Comparison of ENCODE assay signal across 20 cellular contexts in genomic region chr17:46038937-46039336, GRCh38. TPM values are rescaled to one million over a fixed set of nuclear protein-coding genes. Genes with fewer than 3 reads are reported as not detected.
DNase-seq lines count a peak whose midpoint lies in the region; ATAC-seq and TF ChIP-seq lines count a peak whose summit lies in the region.
"Had no signal": no experiment of that assay in that cellular context is flagged by ENCODE, and none has a peak within 500 bp of the region (broad histone marks: within the 10 kb centered on the region; RNA-seq: fewer than 3 reads in every experiment).

No MANE protein-coding gene starts in this region.

- no peak overlapping the region for H3K4me3 Mint-ChIP-seq in activated naive CD4-positive, alpha-beta T cell treated with anti-CD3 and anti-CD28 coated beads, Interleukin-2, amount 10 ng/mL, durations not matched to agents 7 days and 5 days
- no peak overlapping the region for H3K4me3 Mint-ChIP-seq in stimulated activated effector memory CD8-positive, alpha-beta T cell treated with anti-CD3 and anti-CD28 coated beads, Interleukin-12 subunit alpha, Interleukin-12 subunit beta, amount 100 ng/mL, for 72 hours
- no peak overlapping the region for H3K4me3 Mint-ChIP-seq in CD14-positive monocyte

- H3K9me3 Mint-ChIP-seq in activated naive CD4-positive, alpha-beta T cell treated with anti-CD3 and anti-CD28 coated beads, Interleukin-2, amount 10 ng/mL, durations not matched to agents 7 days and 5 days: no peaks in the 10 kb centered on the region
- H3K9me3 Mint-ChIP-seq in stimulated activated effector memory CD8-positive, alpha-beta T cell treated with anti-CD3 and anti-CD28 coated beads, Interleukin-12 subunit alpha, Interleukin-12 subunit beta, amount 100 ng/mL, for 72 hours: no peaks in the 10 kb centered on the region
- H3K9me3 Mint-ChIP-seq in CD14-positive monocyte: peaks cover 0 to 2% (median 0%) of the 10 kb centered on the region in 7 donors

- peak; percentile 7 for ATAC-seq in esophagus mucosa
- ATAC-seq in stimulated activated effector memory CD8-positive, alpha-beta T cell treated with anti-CD3 and anti-CD28 coated beads, Interleukin-12 subunit alpha, Interleukin-12 subunit beta, amount 100 ng/mL, for 72 hours: no peak

- H3K27ac Mint-ChIP-seq in activated naive CD4-positive, alpha-beta T cell treated with anti-CD3 and anti-CD28 coated beads, Interleukin-2, amount 10 ng/mL, durations not matched to agents 7 days and 5 days: peak overlapping the region; percentile 15
- peak overlapping the region; percentile 29 for H3K27ac Mint-ChIP-seq in stimulated activated effector memory CD8-positive, alpha-beta T cell treated with anti-CD3 and anti-CD28 coated beads, Interleukin-12 subunit alpha, Interleukin-12 subunit beta, amount 100 ng/mL, for 72 hours
- H3K27ac Mint-ChIP-seq in CD14-positive monocyte: peak overlapping the region in 1 of 7 donors; percentile 22

- CTCF ChIA-PET in activated naive CD4-positive, alpha-beta T cell treated with anti-CD3 and anti-CD28 coated beads, Interleukin-2, amount 10 ng/mL, durations not matched to agents 7 days and 5 days (lab: Charles Lee): interaction anchor here (0.7 to 1.1 kb wide), 2 partner anchors 41 to 176 kb away, joined by 3 read pairs; no protein-coding TSS in a partner anchor

- H3K4me3 ChIP-seq in NB4 (ENCODE audit: low read depth, low read length): no peak overlapping the region
- H3K4me3 ChIP-seq: BLaER1 treated with 17β-estradiol and CSF1 and Interleukin-3, amounts not matched to agents 10 nM and 100 nM had no signal

- intact Hi-C loops in CD14-positive monocyte (cut with micrococcal nuclease): no loop called here

- H3K36me3 Mint-ChIP-seq in activated naive CD4-positive, alpha-beta T cell treated with anti-CD3 and anti-CD28 coated beads, Interleukin-2, amount 10 ng/mL, durations not matched to agents 7 days and 5 days: peaks cover 77% of the 10 kb centered on the region
- peaks cover 99% of the 10 kb centered on the region for H3K36me3 Mint-ChIP-seq in stimulated activated effector memory CD8-positive, alpha-beta T cell treated with anti-CD3 and anti-CD28 coated beads, Interleukin-12 subunit alpha, Interleukin-12 subunit beta, amount 100 ng/mL, for 72 hours
- H3K36me3 Mint-ChIP-seq in CD14-positive monocyte: peaks cover 90 to 96% of the 10 kb centered on the region in 2 donors

- no peak for TF ChIP-seq POLR2A in NB4 (IDR thresholded peaks at IDR 0.05; ENCODE audit: extremely low read depth, insufficient read length)

- TF ChIP-seq CTCF in NB4 (IDR thresholded peaks at IDR 0.05; ENCODE audit: low read depth, low read length) (no peak), CD14-positive monocyte (IDR thresholded peaks at IDR 0.05) (no peak)

- DNase-seq in activated naive CD4-positive, alpha-beta T cell treated with anti-CD3 and anti-CD28 coated beads, Interleukin-2, amount 10 ng/mL, durations not matched to agents 7 days and 5 days: no peak
- DNase-seq in activated naive CD4-positive, alpha-beta T cell (lab: John Stamatoyannopoulos, UW): no peak
- peak; percentile 18 for DNase-seq in NB4 (ENCODE audit: low read depth)
- no peak for DNase-seq in stimulated activated effector memory CD8-positive, alpha-beta T cell treated with anti-CD3 and anti-CD28 coated beads, Interleukin-12 subunit alpha, Interleukin-12 subunit beta, amount 100 ng/mL, for 72 hours (ENCODE audit: low spot score in 2 of 2)
- no peak for DNase-seq in CD14-positive monocyte (ENCODE audit: low spot score)
- no peak for DNase-seq in stimulated activated naive CD4-positive, alpha-beta T cell treated with Interleukin-2 at 50 U/mL for 16 hours (lab: John Stamatoyannopoulos, UW)
- no peak for DNase-seq in NCI-H128 (lab: John Stamatoyannopoulos, UW; ENCODE audit: unreplicated experiment)
- DNase-seq: 8988T, KBM-7, MM.1S, NCI-H1694 treated with DMSO at 0.1 percent for 48 hours, NCI-H69, SIG-M5, SK-N-SH had no signal

- H3K27me3 Mint-ChIP-seq in activated naive CD4-positive, alpha-beta T cell treated with anti-CD3 and anti-CD28 coated beads, Interleukin-2, amount 10 ng/mL, durations not matched to agents 7 days and 5 days: no peaks in the 10 kb centered on the region
- no peaks in the 10 kb centered on the region for H3K27me3 Mint-ChIP-seq in CD14-positive monocyte (ENCODE audit: low read depth in 3 of 3)

- H3K4me1 Mint-ChIP-seq in activated naive CD4-positive, alpha-beta T cell treated with anti-CD3 and anti-CD28 coated beads, Interleukin-2, amount 10 ng/mL, durations not matched to agents 7 days and 5 days: peaks cover 3% of the 10 kb centered on the region
- peaks cover 19% of the 10 kb centered on the region for H3K4me1 Mint-ChIP-seq in stimulated activated effector memory CD8-positive, alpha-beta T cell treated with anti-CD3 and anti-CD28 coated beads, Interleukin-12 subunit alpha, Interleukin-12 subunit beta, amount 100 ng/mL, for 72 hours
- no peaks in the 10 kb centered on the region for H3K4me1 Mint-ChIP-seq in CD14-positive monocyte

RNA-seq across cellular contexts. Expression of gene STH, which starts 39.9 kb away (rescaled TPM):
- total RNA-seq in esophagus mucosa: not detected
- polyA plus RNA-seq in CD14-positive monocyte: not detected
- total RNA-seq: H4, HT-29, NCI-H460, RPMI7951 had no signal
- polyA plus RNA-seq: SK-N-SH had no signal
